Comparison of ENCODE assay signal across 2 cellular contexts in genomic region chr3:197498499-197499241, GRCh38.
TF ChIP-seq lines count a peak whose summit lies in the region.

No MANE protein-coding gene starts in this region.

TF ChIP-seq in A549, 52 proteins besides CTCF, POLR2A, EP300 and RAD21 (continued from another document):
- TF ChIP-seq TFCP2L1 (CRISPR knock-in tag; IDR thresholded peaks at IDR 0.05), result no peak
- no peak for TF ChIP-seq USF2 (IDR thresholded peaks at IDR 0.05)
- no peak for TF ChIP-seq RFX5 (IDR thresholded peaks at IDR 0.05)
- TF ChIP-seq RNF2 (IDR thresholded peaks at IDR 0.05; ENCODE audit: borderline replicate concordance, low read depth), result no peak
- TF ChIP-seq ZSCAN20 (CRISPR knock-in tag; IDR thresholded peaks at IDR 0.05), result no peak
- TF ChIP-seq FOSL2 (IDR thresholded peaks at IDR 0.05), result no peak
- TF ChIP-seq FOSL2 (CRISPR knock-in tag; IDR thresholded peaks at IDR 0.05), result no peak
- TF ChIP-seq POLR2AphosphoS2 (conservative IDR thresholded peaks at IDR 0.05; ENCODE audit: low read length), result no peak
- TF ChIP-seq MAZ (IDR thresholded peaks at IDR 0.05; ENCODE audit: borderline replicate concordance, low read depth, low read length), result no peak
- no peak for TF ChIP-seq NR3C1 (IDR thresholded peaks at IDR 0.05)
- TF ChIP-seq, protein P1, sequence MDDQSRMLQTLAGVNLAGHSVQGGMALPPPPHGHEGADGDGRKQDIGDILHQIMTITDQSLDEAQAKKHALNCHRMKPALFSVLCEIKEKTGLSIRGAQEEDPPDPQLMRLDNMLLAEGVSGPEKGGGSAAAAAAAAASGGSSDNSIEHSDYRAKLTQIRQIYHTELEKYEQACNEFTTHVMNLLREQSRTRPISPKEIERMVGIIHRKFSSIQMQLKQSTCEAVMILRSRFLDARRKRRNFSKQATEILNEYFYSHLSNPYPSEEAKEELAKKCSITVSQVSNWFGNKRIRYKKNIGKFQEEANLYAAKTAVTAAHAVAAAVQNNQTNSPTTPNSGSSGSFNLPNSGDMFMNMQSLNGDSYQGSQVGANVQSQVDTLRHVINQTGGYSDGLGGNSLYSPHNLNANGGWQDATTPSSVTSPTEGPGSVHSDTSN (IDR thresholded peaks at IDR 0.05), result no peak
- no peak for TF ChIP-seq ZNF302 (CRISPR knock-in tag; IDR thresholded peaks at IDR 0.05)
- TF ChIP-seq PHF8 (IDR thresholded peaks at IDR 0.05; ENCODE audit: borderline replicate concordance, low read depth), result no peak

TF ChIP-seq in GM23338, 12 proteins besides CTCF, POLR2A, EP300 and RAD21 (continued from another document):
- no peak for TF ChIP-seq ETS1 (IDR thresholded peaks at IDR 0.05)
- no peak for TF ChIP-seq REST (IDR thresholded peaks at IDR 0.05; ENCODE audit: unreplicated experiment)
- TF ChIP-seq, protein P2, sequence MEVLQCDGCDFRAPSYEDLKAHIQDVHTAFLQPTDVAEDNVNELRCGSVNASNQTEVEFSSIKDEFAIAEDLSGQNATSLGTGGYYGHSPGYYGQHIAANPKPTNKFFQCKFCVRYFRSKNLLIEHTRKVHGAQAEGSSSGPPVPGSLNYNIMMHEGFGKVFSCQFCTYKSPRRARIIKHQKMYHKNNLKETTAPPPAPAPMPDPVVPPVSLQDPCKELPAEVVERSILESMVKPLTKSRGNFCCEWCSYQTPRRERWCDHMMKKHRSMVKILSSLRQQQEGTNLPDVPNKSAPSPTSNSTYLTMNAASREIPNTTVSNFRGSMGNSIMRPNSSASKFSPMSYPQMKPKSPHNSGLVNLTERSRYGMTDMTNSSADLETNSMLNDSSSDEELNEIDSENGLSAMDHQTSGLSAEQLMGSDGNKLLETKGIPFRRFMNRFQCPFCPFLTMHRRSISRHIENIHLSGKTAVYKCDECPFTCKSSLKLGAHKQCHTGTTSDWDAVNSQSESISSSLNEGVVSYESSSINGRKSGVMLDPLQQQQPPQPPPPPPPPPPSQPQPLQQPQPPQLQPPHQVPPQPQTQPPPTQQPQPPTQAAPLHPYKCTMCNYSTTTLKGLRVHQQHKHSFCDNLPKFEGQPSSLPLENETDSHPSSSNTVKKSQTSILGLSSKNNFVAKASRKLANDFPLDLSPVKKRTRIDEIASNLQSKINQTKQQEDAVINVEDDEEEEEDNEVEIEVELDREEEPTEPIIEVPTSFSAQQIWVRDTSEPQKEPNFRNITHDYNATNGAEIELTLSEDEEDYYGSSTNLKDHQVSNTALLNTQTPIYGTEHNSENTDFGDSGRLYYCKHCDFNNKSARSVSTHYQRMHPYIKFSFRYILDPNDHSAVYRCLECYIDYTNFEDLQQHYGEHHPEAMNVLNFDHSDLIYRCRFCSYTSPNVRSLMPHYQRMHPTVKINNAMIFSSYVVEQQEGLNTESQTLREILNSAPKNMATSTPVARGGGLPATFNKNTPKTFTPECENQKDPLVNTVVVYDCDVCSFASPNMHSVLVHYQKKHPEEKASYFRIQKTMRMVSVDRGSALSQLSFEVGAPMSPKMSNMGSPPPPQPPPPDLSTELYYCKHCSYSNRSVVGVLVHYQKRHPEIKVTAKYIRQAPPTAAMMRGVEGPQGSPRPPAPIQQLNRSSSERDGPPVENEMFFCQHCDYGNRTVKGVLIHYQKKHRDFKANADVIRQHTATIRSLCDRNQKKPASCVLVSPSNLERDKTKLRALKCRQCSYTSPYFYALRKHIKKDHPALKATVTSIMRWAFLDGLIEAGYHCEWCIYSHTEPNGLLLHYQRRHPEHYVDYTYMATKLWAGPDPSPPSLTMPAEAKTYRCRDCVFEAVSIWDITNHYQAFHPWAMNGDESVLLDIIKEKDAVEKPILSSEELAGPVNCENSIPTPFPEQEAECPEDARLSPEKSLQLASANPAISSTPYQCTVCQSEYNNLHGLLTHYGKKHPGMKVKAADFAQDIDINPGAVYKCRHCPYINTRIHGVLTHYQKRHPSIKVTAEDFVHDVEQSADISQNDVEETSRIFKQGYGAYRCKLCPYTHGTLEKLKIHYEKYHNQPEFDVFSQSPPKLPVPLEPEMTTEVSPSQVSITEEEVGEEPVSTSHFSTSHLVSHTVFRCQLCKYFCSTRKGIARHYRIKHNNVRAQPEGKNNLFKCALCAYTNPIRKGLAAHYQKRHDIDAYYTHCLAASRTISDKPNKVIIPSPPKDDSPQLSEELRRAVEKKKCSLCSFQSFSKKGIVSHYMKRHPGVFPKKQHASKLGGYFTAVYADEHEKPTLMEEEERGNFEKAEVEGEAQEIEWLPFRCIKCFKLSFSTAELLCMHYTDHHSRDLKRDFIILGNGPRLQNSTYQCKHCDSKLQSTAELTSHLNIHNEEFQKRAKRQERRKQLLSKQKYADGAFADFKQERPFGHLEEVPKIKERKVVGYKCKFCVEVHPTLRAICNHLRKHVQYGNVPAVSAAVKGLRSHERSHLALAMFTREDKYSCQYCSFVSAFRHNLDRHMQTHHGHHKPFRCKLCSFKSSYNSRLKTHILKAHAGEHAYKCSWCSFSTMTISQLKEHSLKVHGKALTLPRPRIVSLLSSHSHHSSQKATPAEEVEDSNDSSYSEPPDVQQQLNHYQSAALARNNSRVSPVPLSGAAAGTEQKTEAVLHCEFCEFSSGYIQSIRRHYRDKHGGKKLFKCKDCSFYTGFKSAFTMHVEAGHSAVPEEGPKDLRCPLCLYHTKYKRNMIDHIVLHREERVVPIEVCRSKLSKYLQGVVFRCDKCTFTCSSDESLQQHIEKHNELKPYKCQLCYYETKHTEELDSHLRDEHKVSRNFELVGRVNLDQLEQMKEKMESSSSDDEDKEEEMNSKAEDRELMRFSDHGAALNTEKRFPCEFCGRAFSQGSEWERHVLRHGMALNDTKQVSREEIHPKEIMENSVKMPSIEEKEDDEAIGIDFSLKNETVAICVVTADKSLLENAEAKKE (CRISPR knock-in tag; IDR thresholded peaks at IDR 0.05), result no peak
- TF ChIP-seq EZH2phosphoT487 (IDR thresholded peaks at IDR 0.05; ENCODE audit: unreplicated experiment), result no peak
TF ChIP-seq in GM23338: peak in this region for 1.
